In the genomic region with DNA sequence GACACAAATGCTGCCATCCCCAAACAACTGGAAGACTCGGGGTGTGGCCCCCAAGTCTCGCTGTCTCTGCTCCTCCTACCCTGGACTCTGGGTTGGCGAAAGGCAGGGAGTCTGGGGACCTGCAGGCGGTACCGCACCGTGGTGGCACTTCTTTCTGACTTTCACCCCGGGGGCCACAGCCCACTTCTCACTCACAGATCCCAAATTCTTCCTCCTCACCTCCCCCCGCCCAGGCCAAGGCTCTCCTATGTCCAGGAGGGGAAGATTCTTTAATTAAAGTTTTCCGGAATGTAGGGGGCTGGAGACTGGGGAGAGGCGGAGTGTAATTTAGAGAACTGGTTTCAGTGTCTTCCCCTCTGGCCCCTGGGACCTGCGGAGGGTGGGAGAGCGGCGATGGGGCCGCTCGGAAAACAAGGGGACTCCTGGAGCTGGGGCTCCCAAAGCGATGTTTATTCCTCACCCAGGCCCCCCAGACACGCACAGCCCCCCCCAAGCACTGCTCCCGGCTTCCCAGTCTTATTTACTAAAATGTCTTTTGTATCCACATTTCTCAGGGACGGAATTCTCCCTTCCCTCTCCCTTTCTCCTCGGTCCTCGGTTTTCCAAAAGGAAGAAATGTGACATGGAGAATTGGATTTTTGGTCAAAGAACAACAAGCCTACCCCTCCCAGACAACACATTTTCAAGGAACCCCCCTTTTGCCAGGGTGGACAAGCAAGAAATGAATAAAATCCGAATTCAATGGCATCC, we compare ENCODE assay signal across 1 cellular context.
TF ChIP-seq lines count a peak whose summit lies in the region.

No MANE protein-coding gene starts in this region.

TF ChIP-seq in WTC11, 78 proteins besides CTCF, POLR2A, EP300 and RAD21 (continued from another document):
- TF ChIP-seq, protein P1, sequence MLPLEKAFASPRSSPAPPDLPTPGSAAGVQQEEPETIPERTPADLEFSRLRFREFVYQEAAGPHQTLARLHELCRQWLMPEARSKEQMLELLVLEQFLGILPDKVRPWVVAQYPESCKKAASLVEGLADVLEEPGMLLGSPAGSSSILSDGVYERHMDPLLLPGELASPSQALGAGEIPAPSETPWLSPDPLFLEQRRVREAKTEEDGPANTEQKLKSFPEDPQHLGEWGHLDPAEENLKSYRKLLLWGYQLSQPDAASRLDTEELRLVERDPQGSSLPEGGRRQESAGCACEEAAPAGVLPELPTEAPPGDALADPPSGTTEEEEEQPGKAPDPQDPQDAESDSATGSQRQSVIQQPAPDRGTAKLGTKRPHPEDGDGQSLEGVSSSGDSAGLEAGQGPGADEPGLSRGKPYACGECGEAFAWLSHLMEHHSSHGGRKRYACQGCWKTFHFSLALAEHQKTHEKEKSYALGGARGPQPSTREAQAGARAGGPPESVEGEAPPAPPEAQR (CRISPR knock-in tag; IDR thresholded peaks at IDR 0.05), result no peak
- TF ChIP-seq TEAD1 (CRISPR knock-in tag; IDR thresholded peaks at IDR 0.05) (no peak), JAZF1 (CRISPR knock-in tag; IDR thresholded peaks at IDR 0.05) (no peak), ZNF232 (CRISPR knock-in tag; IDR thresholded peaks at IDR 0.05) (no peak), FOXK1 (CRISPR knock-in tag; IDR thresholded peaks at IDR 0.05) (no peak), NFE2L1 (CRISPR knock-in tag; IDR thresholded peaks at IDR 0.05) (no peak), TP53 (CRISPR knock-in tag; IDR thresholded peaks at IDR 0.05) (no peak), ZNF263 (CRISPR knock-in tag; IDR thresholded peaks at IDR 0.05; ENCODE audit: low read depth) (no peak), MXD4 (CRISPR knock-in tag; IDR thresholded peaks at IDR 0.05; ENCODE audit: borderline replicate concordance) (no peak)
- TF ChIP-seq, protein P2, sequence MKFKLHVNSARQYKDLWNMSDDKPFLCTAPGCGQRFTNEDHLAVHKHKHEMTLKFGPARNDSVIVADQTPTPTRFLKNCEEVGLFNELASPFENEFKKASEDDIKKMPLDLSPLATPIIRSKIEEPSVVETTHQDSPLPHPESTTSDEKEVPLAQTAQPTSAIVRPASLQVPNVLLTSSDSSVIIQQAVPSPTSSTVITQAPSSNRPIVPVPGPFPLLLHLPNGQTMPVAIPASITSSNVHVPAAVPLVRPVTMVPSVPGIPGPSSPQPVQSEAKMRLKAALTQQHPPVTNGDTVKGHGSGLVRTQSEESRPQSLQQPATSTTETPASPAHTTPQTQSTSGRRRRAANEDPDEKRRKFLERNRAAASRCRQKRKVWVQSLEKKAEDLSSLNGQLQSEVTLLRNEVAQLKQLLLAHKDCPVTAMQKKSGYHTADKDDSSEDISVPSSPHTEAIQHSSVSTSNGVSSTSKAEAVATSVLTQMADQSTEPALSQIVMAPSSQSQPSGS (CRISPR knock-in tag; IDR thresholded peaks at IDR 0.05; ENCODE audit: borderline replicate concordance, low read depth), result no peak
- TF ChIP-seq, protein P3, sequence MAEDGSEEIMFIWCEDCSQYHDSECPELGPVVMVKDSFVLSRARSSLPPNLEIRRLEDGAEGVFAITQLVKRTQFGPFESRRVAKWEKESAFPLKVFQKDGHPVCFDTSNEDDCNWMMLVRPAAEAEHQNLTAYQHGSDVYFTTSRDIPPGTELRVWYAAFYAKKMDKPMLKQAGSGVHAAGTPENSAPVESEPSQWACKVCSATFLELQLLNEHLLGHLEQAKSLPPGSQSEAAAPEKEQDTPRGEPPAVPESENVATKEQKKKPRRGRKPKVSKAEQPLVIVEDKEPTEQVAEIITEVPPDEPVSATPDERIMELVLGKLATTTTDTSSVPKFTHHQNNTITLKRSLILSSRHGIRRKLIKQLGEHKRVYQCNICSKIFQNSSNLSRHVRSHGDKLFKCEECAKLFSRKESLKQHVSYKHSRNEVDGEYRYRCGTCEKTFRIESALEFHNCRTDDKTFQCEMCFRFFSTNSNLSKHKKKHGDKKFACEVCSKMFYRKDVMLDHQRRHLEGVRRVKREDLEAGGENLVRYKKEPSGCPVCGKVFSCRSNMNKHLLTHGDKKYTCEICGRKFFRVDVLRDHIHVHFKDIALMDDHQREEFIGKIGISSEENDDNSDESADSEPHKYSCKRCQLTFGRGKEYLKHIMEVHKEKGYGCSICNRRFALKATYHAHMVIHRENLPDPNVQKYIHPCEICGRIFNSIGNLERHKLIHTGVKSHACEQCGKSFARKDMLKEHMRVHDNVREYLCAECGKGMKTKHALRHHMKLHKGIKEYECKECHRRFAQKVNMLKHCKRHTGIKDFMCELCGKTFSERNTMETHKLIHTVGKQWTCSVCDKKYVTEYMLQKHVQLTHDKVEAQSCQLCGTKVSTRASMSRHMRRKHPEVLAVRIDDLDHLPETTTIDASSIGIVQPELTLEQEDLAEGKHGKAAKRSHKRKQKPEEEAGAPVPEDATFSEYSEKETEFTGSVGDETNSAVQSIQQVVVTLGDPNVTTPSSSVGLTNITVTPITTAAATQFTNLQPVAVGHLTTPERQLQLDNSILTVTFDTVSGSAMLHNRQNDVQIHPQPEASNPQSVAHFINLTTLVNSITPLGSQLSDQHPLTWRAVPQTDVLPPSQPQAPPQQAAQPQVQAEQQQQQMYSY (CRISPR knock-in tag; IDR thresholded peaks at IDR 0.05), result no peak
- TF ChIP-seq, protein P4, sequence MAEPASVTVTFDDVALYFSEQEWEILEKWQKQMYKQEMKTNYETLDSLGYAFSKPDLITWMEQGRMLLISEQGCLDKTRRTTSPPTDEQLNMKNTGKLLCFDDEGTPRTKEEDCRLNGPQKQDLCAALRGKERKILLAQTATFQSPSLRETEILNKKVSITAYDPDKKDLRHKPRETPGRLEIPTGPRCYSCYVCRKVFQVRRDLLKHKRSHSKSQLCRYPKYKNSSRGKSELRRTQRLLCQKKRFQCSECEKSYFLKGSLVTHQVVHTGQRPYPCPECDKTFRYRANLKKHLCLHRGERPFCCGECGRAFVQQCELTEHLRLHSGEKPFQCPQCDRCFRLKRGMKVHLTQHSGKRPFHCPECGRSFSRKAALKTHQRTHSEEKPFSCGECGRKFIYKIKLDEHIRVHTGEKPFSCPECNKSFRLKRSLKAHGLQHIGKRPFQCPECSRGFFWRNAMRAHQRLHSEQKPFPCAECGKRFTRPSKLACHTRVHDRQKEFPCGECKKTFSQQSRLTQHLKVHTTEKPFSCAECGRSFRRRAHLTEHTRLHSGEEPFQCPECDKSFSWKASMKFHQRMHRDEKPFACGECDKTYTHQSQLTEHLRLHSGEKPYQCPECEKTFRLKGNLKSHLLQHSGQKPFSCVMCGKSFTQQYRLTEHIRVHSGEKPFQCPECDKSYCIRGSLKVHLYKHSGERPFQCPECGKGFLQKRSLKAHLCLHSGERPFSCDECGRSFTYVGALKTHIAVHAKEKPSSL (CRISPR knock-in tag; conservative IDR thresholded peaks at IDR 0.05), result no peak
- TF ChIP-seq, protein P5, sequence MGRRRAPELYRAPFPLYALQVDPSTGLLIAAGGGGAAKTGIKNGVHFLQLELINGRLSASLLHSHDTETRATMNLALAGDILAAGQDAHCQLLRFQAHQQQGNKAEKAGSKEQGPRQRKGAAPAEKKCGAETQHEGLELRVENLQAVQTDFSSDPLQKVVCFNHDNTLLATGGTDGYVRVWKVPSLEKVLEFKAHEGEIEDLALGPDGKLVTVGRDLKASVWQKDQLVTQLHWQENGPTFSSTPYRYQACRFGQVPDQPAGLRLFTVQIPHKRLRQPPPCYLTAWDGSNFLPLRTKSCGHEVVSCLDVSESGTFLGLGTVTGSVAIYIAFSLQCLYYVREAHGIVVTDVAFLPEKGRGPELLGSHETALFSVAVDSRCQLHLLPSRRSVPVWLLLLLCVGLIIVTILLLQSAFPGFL (CRISPR knock-in tag; IDR thresholded peaks at IDR 0.05; ENCODE audit: borderline replicate concordance), result no peak
